ENCODE assay signal across 25 cellular contexts in genomic region chr7:35894721-35895120, GRCh38.
DNase-seq lines count a peak whose midpoint lies in the region; ATAC-seq and TF ChIP-seq lines count a peak whose summit lies in the region.
"Had no signal": no experiment of that assay in that cellular context is flagged by ENCODE, and none has a peak within 500 bp of the region (broad histone marks: within the 10 kb centered on the region; RNA-seq: fewer than 3 reads in every experiment).

No MANE protein-coding gene starts in this region.

- H3K9me3 Mint-ChIP-seq in CD4-positive, alpha-beta T cell, result no peaks in the 10 kb centered on the region
- no peaks in the 10 kb centered on the region for H3K9me3 Mint-ChIP-seq in activated T-helper 17 cell treated with anti-CD3 and anti-CD28 coated beads, Interleukin-2, amount 50 U/mL, for 72 hours
- H3K9me3 Mint-ChIP-seq in naive thymus-derived CD8-positive, alpha-beta T cell, result no peaks in the 10 kb centered on the region
- H3K9me3 Mint-ChIP-seq: nephron; stimulated activated naive CD8-positive, alpha-beta T cell treated with anti-CD3 and anti-CD28 coated beads, Interleukin-15, amount 100 ng/mL, for 72 hours had no signal

- intact Hi-C loops in CD4-positive, alpha-beta T cell (cut with DNase I, micrococcal nuclease), result no loop called here

- DNase-seq in CD4-positive, alpha-beta T cell, result no peak
- DNase-seq in EH (ENCODE audit: low read depth), result peak; percentile 35
- no peak for DNase-seq in naive thymus-derived CD8-positive, alpha-beta T cell
- no peak for DNase-seq in GM19238 (ENCODE audit: insufficient read length, low spot score)
- no peak for DNase-seq in activated effector memory CD4-positive, alpha-beta T cell treated with Interleukin-2 at 50 U/mL for 16 hours
- DNase-seq: body of pancreas; gastrocnemius medialis; H7; Karpas-422; left lung; NCI-H1048; NCI-H187 treated with DMSO at 0.1 percent for 48 hours; NCI-H524 treated with DMSO at 0.1 percent for 48 hours; ovary; retina; SIG-M5; stimulated activated CD4-positive, alpha-beta T cell treated with anti-CD3 and anti-CD28 coated beads, Interleukin-4, amount 100 ng/mL, for 4 hours; stimulated activated naive CD8-positive, alpha-beta T cell treated with anti-CD3 and anti-CD28 coated beads, Interleukin-15, amount 100 ng/mL, for 72 hours; thyroid gland had no signal

- H3K9me3 ChIP-seq in CD4-positive, alpha-beta T cell (ENCODE audit: control insufficient read depth, low read length), result no peaks in the 10 kb centered on the region
- H3K9me3 ChIP-seq: body of pancreas, gastrocnemius medialis, left lung, ovary, thyroid gland had no signal

- peak overlapping the region; percentile 71 for H3K27ac Mint-ChIP-seq in CD4-positive, alpha-beta T cell
- peak overlapping the region; percentile 76 for H3K27ac Mint-ChIP-seq in activated T-helper 17 cell treated with anti-CD3 and anti-CD28 coated beads, Interleukin-2, amount 50 U/mL, for 72 hours
- H3K27ac Mint-ChIP-seq in naive thymus-derived CD8-positive, alpha-beta T cell, result peak overlapping the region in 6 of 10 donors; percentile 6 to 79 (median 22)
- H3K27ac Mint-ChIP-seq: nephron had no signal

- H3K4me3 Mint-ChIP-seq in CD4-positive, alpha-beta T cell, result no peak overlapping the region
- no peak overlapping the region for H3K4me3 Mint-ChIP-seq in activated T-helper 17 cell treated with anti-CD3 and anti-CD28 coated beads, Interleukin-2, amount 50 U/mL, for 72 hours
- no peak overlapping the region for H3K4me3 Mint-ChIP-seq in naive thymus-derived CD8-positive, alpha-beta T cell
- H3K4me3 Mint-ChIP-seq: nephron; stimulated activated naive CD8-positive, alpha-beta T cell treated with anti-CD3 and anti-CD28 coated beads, Interleukin-15, amount 100 ng/mL, for 72 hours had no signal

- POLR2A ChIA-PET in CD4-positive, alpha-beta T cell (lab: Charles Lee), result interaction anchor here (1.5 kb wide), 1 partner anchor 94 kb away, joined by 5 read pairs; the partner anchor contains the start of gene SEPTIN7
- POLR2A ChIA-PET in naive thymus-derived CD8-positive, alpha-beta T cell (lab: Charles Lee), result no interaction called here

- peaks cover 31% of the 10 kb centered on the region for H3K4me1 Mint-ChIP-seq in CD4-positive, alpha-beta T cell (ENCODE audit: low read depth)
- peaks cover 27% of the 10 kb centered on the region for H3K4me1 Mint-ChIP-seq in activated T-helper 17 cell treated with anti-CD3 and anti-CD28 coated beads, Interleukin-2, amount 50 U/mL, for 72 hours
- peaks cover 8 to 19% (median 14%) of the 10 kb centered on the region in 4 donors for H3K4me1 Mint-ChIP-seq in naive thymus-derived CD8-positive, alpha-beta T cell

- TF ChIP-seq CTCF in CD4-positive, alpha-beta T cell (IDR thresholded peaks at IDR 0.05), result no peak

- no peak for ATAC-seq in CD4-positive, alpha-beta T cell (ENCODE audit: poor library complexity)
- ATAC-seq in activated T-helper 17 cell treated with anti-CD3 and anti-CD28 coated beads, Interleukin-2, amount 50 U/mL, for 72 hours (replicated peaks), result no peak
- no peak for ATAC-seq in naive thymus-derived CD8-positive, alpha-beta T cell
- ATAC-seq in HG03196 (IDR thresholded peaks at IDR 0.05; ENCODE audit: unreplicated experiment), result no peak
- ATAC-seq: activated CD4-positive, CD25-positive, alpha-beta regulatory T cell treated with anti-CD3 and anti-CD28 coated beads, Interleukin-2, amount 50 U/mL, for 24 hours; body of pancreas; gastrocnemius medialis; left lung; Panc1; stimulated activated naive CD8-positive, alpha-beta T cell treated with anti-CD3 and anti-CD28 coated beads, Interleukin-15, amount 100 ng/mL, for 72 hours had no signal

- peaks cover 56% of the 10 kb centered on the region for H3K36me3 Mint-ChIP-seq in CD4-positive, alpha-beta T cell (ENCODE audit: low read depth)
- H3K36me3 Mint-ChIP-seq in activated T-helper 17 cell treated with anti-CD3 and anti-CD28 coated beads, Interleukin-2, amount 50 U/mL, for 72 hours (ENCODE audit: low read depth), result peaks cover 77% of the 10 kb centered on the region
- peaks cover 5 to 50% (median 16%) of the 10 kb centered on the region in 3 donors for H3K36me3 Mint-ChIP-seq in naive thymus-derived CD8-positive, alpha-beta T cell

- no peaks in the 10 kb centered on the region for H3K27me3 ChIP-seq in CD4-positive, alpha-beta T cell (ENCODE audit: control insufficient read depth, insufficient read depth, low read length)
- H3K27me3 ChIP-seq: body of pancreas, gastrocnemius medialis, hepatocyte, left lung, ovary, thyroid gland had no signal

- H3K27ac ChIP-seq in CD4-positive, alpha-beta T cell (ENCODE audit: low read depth, low read length), result no peak overlapping the region
- H3K27ac ChIP-seq: body of pancreas, gastrocnemius medialis, hepatocyte, left lung, ovary, thyroid gland had no signal

- no peaks in the 10 kb centered on the region for H3K27me3 Mint-ChIP-seq in CD4-positive, alpha-beta T cell
- no peaks in the 10 kb centered on the region for H3K27me3 Mint-ChIP-seq in activated T-helper 17 cell treated with anti-CD3 and anti-CD28 coated beads, Interleukin-2, amount 50 U/mL, for 72 hours
- no peaks in the 10 kb centered on the region for H3K27me3 Mint-ChIP-seq in naive thymus-derived CD8-positive, alpha-beta T cell
- H3K27me3 Mint-ChIP-seq: stimulated activated naive CD8-positive, alpha-beta T cell treated with anti-CD3 and anti-CD28 coated beads, Interleukin-15, amount 100 ng/mL, for 72 hours had no signal

- CTCF ChIA-PET in CD4-positive, alpha-beta T cell (lab: Charles Lee), result interaction anchor here (0.7 kb wide), 1 partner anchor 36 kb away, joined by 3 read pairs; no protein-coding TSS in a partner anchor

Comparison
In these comparisons a context has a peak if more than half of its experiments do, and no peak if none do; other contexts are left out.
1. H3K27ac Mint-ChIP-seq: peak in every context shown above with its lines; median percentile 76 in activated T-helper 17 cell treated with anti-CD3 and anti-CD28 coated beads, Interleukin-2, amount 50 U/mL, for 72 hours; 71 in CD4-positive, alpha-beta T cell; 22 in naive thymus-derived CD8-positive, alpha-beta T cell.